In genomic region chr6:29729774-29730328, GRCh38 we compare ENCODE assay signal across 1 cellular context.
A peak's percentile ranks its signal among the peaks of the same experiment; 100 is the strongest.
TF ChIP-seq lines count a peak whose summit lies in the region.

No MANE protein-coding gene starts in this region.

TF ChIP-seq in GM12878, 131 proteins besides CTCF, POLR2A, EP300 and RAD21:
- TF ChIP-seq TBL1XR1 (IDR thresholded peaks at IDR 0.05; ENCODE audit: low read depth, low read length), result no peak
- 0 out of 2 replicates have a peak, but pooled peaks have one; percentile 85 for TF ChIP-seq POLR2AphosphoS2 (IDR thresholded peaks at IDR 0.05; ENCODE audit: low read depth, low read length)
- TF ChIP-seq BACH1 (IDR thresholded peaks at IDR 0.05; ENCODE audit: borderline replicate concordance), result 0 out of 2 replicates have a peak, but pooled peaks have one; percentile 12
- no peak for TF ChIP-seq SRF (IDR thresholded peaks at IDR 0.05; ENCODE audit: low read depth in 2 of 2, low read length in 2 of 2)
- TF ChIP-seq ZBED1 (IDR thresholded peaks at IDR 0.05; ENCODE audit: borderline replicate concordance), result 0 out of 2 replicates have a peak, but pooled peaks have one; percentile 36
- TF ChIP-seq, protein P1, sequence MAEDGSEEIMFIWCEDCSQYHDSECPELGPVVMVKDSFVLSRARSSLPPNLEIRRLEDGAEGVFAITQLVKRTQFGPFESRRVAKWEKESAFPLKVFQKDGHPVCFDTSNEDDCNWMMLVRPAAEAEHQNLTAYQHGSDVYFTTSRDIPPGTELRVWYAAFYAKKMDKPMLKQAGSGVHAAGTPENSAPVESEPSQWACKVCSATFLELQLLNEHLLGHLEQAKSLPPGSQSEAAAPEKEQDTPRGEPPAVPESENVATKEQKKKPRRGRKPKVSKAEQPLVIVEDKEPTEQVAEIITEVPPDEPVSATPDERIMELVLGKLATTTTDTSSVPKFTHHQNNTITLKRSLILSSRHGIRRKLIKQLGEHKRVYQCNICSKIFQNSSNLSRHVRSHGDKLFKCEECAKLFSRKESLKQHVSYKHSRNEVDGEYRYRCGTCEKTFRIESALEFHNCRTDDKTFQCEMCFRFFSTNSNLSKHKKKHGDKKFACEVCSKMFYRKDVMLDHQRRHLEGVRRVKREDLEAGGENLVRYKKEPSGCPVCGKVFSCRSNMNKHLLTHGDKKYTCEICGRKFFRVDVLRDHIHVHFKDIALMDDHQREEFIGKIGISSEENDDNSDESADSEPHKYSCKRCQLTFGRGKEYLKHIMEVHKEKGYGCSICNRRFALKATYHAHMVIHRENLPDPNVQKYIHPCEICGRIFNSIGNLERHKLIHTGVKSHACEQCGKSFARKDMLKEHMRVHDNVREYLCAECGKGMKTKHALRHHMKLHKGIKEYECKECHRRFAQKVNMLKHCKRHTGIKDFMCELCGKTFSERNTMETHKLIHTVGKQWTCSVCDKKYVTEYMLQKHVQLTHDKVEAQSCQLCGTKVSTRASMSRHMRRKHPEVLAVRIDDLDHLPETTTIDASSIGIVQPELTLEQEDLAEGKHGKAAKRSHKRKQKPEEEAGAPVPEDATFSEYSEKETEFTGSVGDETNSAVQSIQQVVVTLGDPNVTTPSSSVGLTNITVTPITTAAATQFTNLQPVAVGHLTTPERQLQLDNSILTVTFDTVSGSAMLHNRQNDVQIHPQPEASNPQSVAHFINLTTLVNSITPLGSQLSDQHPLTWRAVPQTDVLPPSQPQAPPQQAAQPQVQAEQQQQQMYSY (CRISPR knock-in tag; IDR thresholded peaks at IDR 0.05), result no peak
- TF ChIP-seq NFIC (IDR thresholded peaks at IDR 0.05; ENCODE audit: low read depth, low read length), result peak; percentile 18; the same call in 1 of the 2 replicates
